In the genomic region with DNA sequence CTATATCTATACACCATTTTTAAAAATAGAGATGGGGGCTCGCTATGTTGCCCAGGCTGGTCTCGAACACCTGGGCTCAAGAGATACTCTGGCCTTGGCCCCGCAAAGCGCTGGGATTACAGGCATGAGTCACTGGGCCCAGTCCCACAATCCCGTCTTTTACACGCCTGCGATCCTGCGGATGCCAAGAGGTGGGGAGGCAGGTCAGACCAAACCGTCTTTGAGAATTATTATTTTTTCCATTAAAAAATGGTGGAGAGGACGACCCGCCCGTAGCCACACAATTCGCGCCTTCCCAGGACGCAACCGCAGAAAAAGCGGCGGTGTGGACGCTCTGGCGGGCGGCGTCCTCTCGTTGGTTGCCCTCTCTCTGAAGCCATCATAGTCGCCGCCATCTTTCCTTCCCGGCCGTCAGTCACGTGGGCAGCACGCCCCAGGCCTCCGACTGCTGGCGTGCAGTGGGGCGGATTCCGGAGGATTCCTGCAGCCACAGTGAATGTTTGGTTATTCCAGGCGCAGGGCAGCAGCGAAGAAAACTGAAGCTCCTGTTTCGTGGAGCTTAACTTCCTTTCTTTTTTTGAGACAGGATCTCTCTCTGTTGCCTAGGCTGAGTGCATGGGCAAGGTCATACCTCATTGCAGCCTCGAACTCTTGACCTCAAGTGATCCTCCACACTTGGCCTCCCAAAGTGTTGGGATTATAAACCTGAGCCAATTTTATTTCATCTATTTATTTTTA, we compare ENCODE assay signal across 8 cellular contexts. TPM values are rescaled to one million over a fixed set of nuclear protein-coding genes. Genes with fewer than 3 reads are reported as not detected.
DNase-seq lines count a peak whose midpoint lies in the region; ATAC-seq and TF ChIP-seq lines count a peak whose summit lies in the region.

No MANE protein-coding gene starts in this region.

- DNase-seq in AG04449 (ENCODE audit: low read depth, low spot score), result peak; percentile 37
- peak; percentile 89 for DNase-seq in GM19240 (ENCODE audit: insufficient read length, low spot score)
- peak; percentile 68 for DNase-seq in MM.1S
- DNase-seq in T-helper 17 cell, result peak; percentile 47 to 55 (median 49)
- DNase-seq in amygdala (lab: John Stamatoyannopoulos, UW), result peak; percentile 43 to 94 (median 84)
- DNase-seq in left ventricle myocardium inferior, result peak; percentile 91
- peak; percentile 98 for DNase-seq in posterior vena cava (ENCODE audit: low spot score)
- peak; percentile 92 for DNase-seq in transverse colon

- peak overlapping the region; percentile 63 for H3K27ac Mint-ChIP-seq in T-helper 17 cell

- H2AFZ ChIP-seq in MM.1S (ENCODE audit: low read length), result peak overlapping the region; percentile 95

- H3K4me3 ChIP-seq in AG04449 (ENCODE audit: low read depth, low read length), result peak overlapping the region; percentile 49
- H3K4me3 ChIP-seq in MM.1S (ENCODE audit: low read length), result peak overlapping the region; percentile 51
- H3K4me3 ChIP-seq in left ventricle myocardium inferior, result peak overlapping the region; percentile 66
- H3K4me3 ChIP-seq in transverse colon, result peak overlapping the region; percentile 5 to 43 (median 30)

- in situ Hi-C loops in transverse colon (cut with MboI; ENCODE audit: low pct_ligation_motif_present in 1 of 4, low pct_unique_long_range_greater_than_20kb in 1 of 4, low sequenced_read_pairs in 3 of 4), result no loop called here

- no peaks in the 10 kb centered on the region for H3K4me1 ChIP-seq in MM.1S (ENCODE audit: low read length)
- H3K4me1 ChIP-seq in left ventricle myocardium inferior, result peaks cover 26% of the 10 kb centered on the region
- H3K4me1 ChIP-seq in transverse colon, result peaks cover 6 to 24% (median 15%) of the 10 kb centered on the region in 4 donors

- TF ChIP-seq EP300 in transverse colon (IDR thresholded peaks at IDR 0.05; ENCODE audit: low read depth), result no peak

- peak; percentile 56 for TF ChIP-seq POLR2A in transverse colon (IDR thresholded peaks at IDR 0.05)

- H3K36me3 ChIP-seq in MM.1S (replicated peaks; ENCODE audit: insufficient read depth, low read length) (no peaks in the 10 kb centered on the region), left ventricle myocardium inferior (no peaks in the 10 kb centered on the region), transverse colon (no peaks in the 10 kb centered on the region)

- H3K4me1 Mint-ChIP-seq in T-helper 17 cell, result peaks cover 8% of the 10 kb centered on the region

- 3 to 25% methylated on average over 1 to 35 of the region's 37 CpGs for WGBS in transverse colon (ENCODE audit: low coverage in 1 of 2), 2 donors

- H4K20me1 ChIP-seq in MM.1S (ENCODE audit: insufficient read depth, low read length), result no peaks in the 10 kb centered on the region

- H3K27me3 Mint-ChIP-seq in T-helper 17 cell, result no peaks in the 10 kb centered on the region

- H3K27me3 ChIP-seq in MM.1S (replicated peaks; ENCODE audit: insufficient read depth, low read length), result peaks cover 26% of the 10 kb centered on the region
- no peaks in the 10 kb centered on the region for H3K27me3 ChIP-seq in left ventricle myocardium inferior (ENCODE audit: low read depth)
- no peaks in the 10 kb centered on the region for H3K27me3 ChIP-seq in transverse colon

- no peaks in the 10 kb centered on the region for H3K9me2 ChIP-seq in MM.1S (replicated peaks; ENCODE audit: insufficient read depth, low read length)

- H3K4me2 ChIP-seq in MM.1S (ENCODE audit: low read depth, low read length), result peak overlapping the region; percentile 51

- H3K27ac ChIP-seq in MM.1S (ENCODE audit: low read length) (no peak overlapping the region), left ventricle myocardium inferior (replicated peaks) (peak overlapping the region; percentile 94), transverse colon (peak overlapping the region; percentile 80 to 89 (median 88))

- ATAC-seq in T-helper 17 cell, result peak; percentile 99

- H3K9me3 ChIP-seq in MM.1S (replicated peaks; ENCODE audit: insufficient read depth, low read length) (no peaks in the 10 kb centered on the region), T-helper 17 cell (ENCODE audit: control insufficient read depth, low read length, poor library complexity, severe bottlenecking) (no peaks in the 10 kb centered on the region), left ventricle myocardium inferior (replicated peaks) (no peaks in the 10 kb centered on the region), transverse colon (no peaks in the 10 kb centered on the region)

- no peaks in the 10 kb centered on the region for H3F3A ChIP-seq in MM.1S (ENCODE audit: insufficient read depth, low read length)

- peak overlapping the region; percentile 49; the same call in 1 of the 2 replicates for H3K9ac ChIP-seq in MM.1S (ENCODE audit: low read length)

- no peaks in the 10 kb centered on the region for H3K79me2 ChIP-seq in MM.1S (ENCODE audit: low read length)

- H3K36me3 Mint-ChIP-seq in T-helper 17 cell (ENCODE audit: low read depth), result peaks cover 5% of the 10 kb centered on the region

- intact Hi-C loops in left ventricle myocardium inferior (cut with micrococcal nuclease), result no loop called here
- intact Hi-C loops in posterior vena cava (cut with DNase I), result no loop called here
- intact Hi-C loops in transverse colon (cut with DNase I; ENCODE audit: low total_unique reads), result no loop called here

- POLR2A ChIA-PET in AG04449 (lab: Yijun Ruan, JAX), result no interaction called here

- H3K4me3 Mint-ChIP-seq in T-helper 17 cell, result peak overlapping the region; percentile 80

- CTCF ChIA-PET in AG04449 (lab: Yijun Ruan, JAX), result interaction anchor here (0.8 to 2.8 kb wide), 5 partner anchors 14 to 132 kb away, joined by 3 to 16 read pairs (median 4); a partner anchor contains a TSS

- no peak for TF ChIP-seq CTCF in AG04449 (IDR thresholded peaks at IDR 0.05; ENCODE audit: insufficient read depth, low read length, missing control alignments)
- no peak for TF ChIP-seq CTCF in MM.1S (IDR thresholded peaks at IDR 0.05; ENCODE audit: low read length)
- TF ChIP-seq CTCF in left ventricle myocardium inferior (IDR thresholded peaks at IDR 0.05; ENCODE audit: borderline replicate concordance), result no peak
- no peak for TF ChIP-seq CTCF in transverse colon (IDR thresholded peaks at IDR 0.05)

RNA-seq across cellular contexts. Expression of a gene that starts 9.9 kb away (rescaled TPM):
- total RNA-seq in T-helper 17 cell (1 to 10 TPM; 4.7 to 6.6 TPM), left ventricle myocardium inferior (20.3 TPM), posterior vena cava (10 to 100 TPM; 31.4 to 46.6 TPM), transverse colon (10 to 100 TPM; 23.2 to 95.5 (median 43.5) TPM)

RNA-seq across cellular contexts. Expression of a gene that starts 15.2 kb away (rescaled TPM):
- 10 to 100 TPM; 43.9 to 50.9 TPM for total RNA-seq in T-helper 17 cell
- 10.9 TPM for total RNA-seq in left ventricle myocardium inferior
- total RNA-seq in posterior vena cava, result 10 to 100 TPM; 15.6 to 22.8 TPM
- 10 to 100 TPM; 21.0 to 46.2 (median 23.1) TPM for total RNA-seq in transverse colon

RNA-seq across cellular contexts. Expression of a gene that starts 29.9 kb away (rescaled TPM):
- total RNA-seq in T-helper 17 cell (1 to 10 TPM; 8.5 to 9.8 TPM), left ventricle myocardium inferior (11.7 TPM), posterior vena cava (10 to 100 TPM; 55.7 to 58.7 TPM), transverse colon (10 to 100 TPM; 10.9 to 24.3 (median 21.2) TPM)

RNA-seq across cellular contexts. Expression of a gene that starts 37.6 kb away (rescaled TPM):
- total RNA-seq in T-helper 17 cell, result 100 to 1,000 TPM; 246 to 255 TPM
- total RNA-seq in left ventricle myocardium inferior, result 51.3 TPM
- total RNA-seq in posterior vena cava, result 10 to 100 TPM; 78.0 to 91.2 TPM
- 100 to 1,000 TPM in 2 of 4 donors, 10 to 100 TPM in 2; 64.6 to 217 (median 103) TPM for total RNA-seq in transverse colon

RNA-seq across cellular contexts. Expression of a gene that starts 52.2 kb away (rescaled TPM):
- total RNA-seq in T-helper 17 cell (1 to 10 TPM; 1.6 to 2.2 TPM), left ventricle myocardium inferior (2.4 TPM), posterior vena cava (1 to 10 TPM; 2.7 to 3.3 TPM), transverse colon (10 to 100 TPM in 1 of 4 donors, 1 to 10 TPM in 2, not detected in 1; 1.3 to 19.1 (median 3.7) TPM)

Comparison
In these comparisons a context has a peak if more than half of its experiments do, and no peak if none do; other contexts are left out.
1. DNase-seq: peak in every context shown above with its lines; median percentile 98 in posterior vena cava; 92 in transverse colon; 91 in left ventricle myocardium inferior; 89 in GM19240; 84 in amygdala; 68 in MM.1S; 49 in T-helper 17 cell; 37 in AG04449.